ENCODE assay signal across 13 cellular contexts in genomic region chr7:65444899-65445823, GRCh38.
"Had no signal": no experiment of that assay in that cellular context is flagged by ENCODE, and none has a peak within 500 bp of the region (broad histone marks: within the 10 kb centered on the region; RNA-seq: fewer than 3 reads in every experiment).

No MANE protein-coding gene starts in this region.

- H3K27me3 ChIP-seq: breast epithelium, thyroid gland had no signal

- H3K4me3 ChIP-seq: breast epithelium, thyroid gland had no signal

- FAIRE-seq: frontal cortex had no signal

- ATAC-seq: activated naive CD8-positive, alpha-beta T cell treated with anti-CD3 and anti-CD28 coated beads, Interleukin-2, amount 50 U/mL, for 24 hours; effector memory CD8-positive, alpha-beta T cell; natural killer cell treated with Interleukin-12 subunit alpha and Interleukin-12 subunit beta and Interleukin-15 and Interleukin-18, amount 100 ng/mL, for 72 hours; stimulated activated memory B cell treated with anti-CD40 and anti-IgM and Interleukin-4, amounts not matched to agents 10 μg/mL and 1 μg/mL and 100 μg/mL, for 72 hours had no signal

- H3K36me3 ChIP-seq: breast epithelium, thyroid gland had no signal

- DNase-seq: activated CD4-positive, alpha-beta T cell treated with anti-CD3 and anti-CD28 coated beads, Interleukin-2, amount 50 U/mL, for 4 hours; activated naive CD4-positive, alpha-beta T cell treated with anti-CD3 and anti-CD28 coated beads for 36 hours; activated naive CD8-positive, alpha-beta T cell treated with anti-CD3 and anti-CD28 coated beads, Interleukin-2, amount 50 U/mL, for 24 hours; aorta; effector memory CD8-positive, alpha-beta T cell; head of caudate nucleus; posterior cingulate gyrus; retina; thyroid gland had no signal
